ENCODE assay signal across 16 cellular contexts in genomic region chr18:22183647-22184161, GRCh38. TPM values are rescaled to one million over a fixed set of nuclear protein-coding genes. Genes with fewer than 3 reads are reported as not detected.
A peak's percentile ranks its signal among the peaks of the same experiment; 100 is the strongest.
DNase-seq lines count a peak whose midpoint lies in the region; ATAC-seq and TF ChIP-seq lines count a peak whose summit lies in the region.
"Had no signal": no experiment of that assay in that cellular context is flagged by ENCODE, and none has a peak within 500 bp of the region (broad histone marks: within the 10 kb centered on the region; RNA-seq: fewer than 3 reads in every experiment).

No MANE protein-coding gene starts in this region.

- H3K27me3 Mint-ChIP-seq in Caco-2 (ENCODE audit: insufficient read depth, unreplicated experiment): no peaks in the 10 kb centered on the region

- peaks cover 99% of the 10 kb centered on the region for H3K36me3 Mint-ChIP-seq in Caco-2 (ENCODE audit: insufficient read depth, unreplicated experiment)

- H3K4me3 Mint-ChIP-seq in Caco-2 (ENCODE audit: unreplicated experiment): no peak overlapping the region

- TF ChIP-seq CTCF in Caco-2 (IDR thresholded peaks at IDR 0.05; ENCODE audit: insufficient read depth in 1 of 2, low read depth in 1 of 2, low read length in 1 of 2, severe bottlenecking in 1 of 2, unreplicated experiment in 1 of 2) (no peak), adrenal gland (IDR thresholded peaks at IDR 0.05) (no peak), left lung (IDR thresholded peaks at IDR 0.05) (no peak), spleen (IDR thresholded peaks at IDR 0.05 in 8 of 11, conservative IDR thresholded peaks at IDR 0.05 in 3 of 11) (no peak)

- CTCF ChIA-PET in Caco-2 (lab: Charles Lee): interaction anchor here (0.6 kb wide), 1 partner anchor 189 kb away, joined by 3 read pairs; no protein-coding TSS in a partner anchor

- intact Hi-C loops in Caco-2 (cut with micrococcal nuclease; ENCODE audit: unreplicated experiment): no loop called here
- intact Hi-C loops in adrenal gland (cut with DNase I): no loop called here
- intact Hi-C loops in left lung (cut with DNase I): no loop called here
- intact Hi-C loops in spleen (cut with DNase I; ENCODE audit: low total_unique reads): loop anchor here (10.0 kb wide), 1 partner anchor 269 kb away; no protein-coding TSS in a partner anchor

- POLR2A ChIA-PET in Caco-2 (lab: Charles Lee): interaction anchor here (1.0 kb wide), 1 partner anchor 10 kb away, joined by 3 read pairs; no protein-coding TSS in a partner anchor

- no peak for TF ChIP-seq POLR2A in adrenal gland (IDR thresholded peaks at IDR 0.05)
- TF ChIP-seq POLR2A in spleen (IDR thresholded peaks at IDR 0.05): no peak

- BruUV-seq in Caco-2 (replicated peaks; lab: Mats Ljungman, UMichigan): no TSS peak

- H3K36me3 ChIP-seq in Caco-2 (ENCODE audit: control insufficient read depth, insufficient read depth, low read length): peaks cover 7% of the 10 kb centered on the region; the same call in 1 of the 2 replicates
- H3K36me3 ChIP-seq in adrenal gland (replicated peaks in 1 of 2): peaks cover 0 to 70% of the 10 kb centered on the region in 2 donors
- peaks cover 0 to 21% of the 10 kb centered on the region in 2 donors for H3K36me3 ChIP-seq in left lung
- peaks cover 0 to 50% (median 0%) of the 10 kb centered on the region in 6 donors for H3K36me3 ChIP-seq in spleen

- DNase-seq in Caco-2 (no peak), adrenal gland (no peak), left lung (no peak), spleen (no peak), epidermal melanocyte (ENCODE audit: insufficient read length, low spot score) (no peak), nucleus accumbens (lab: John Stamatoyannopoulos, UW) (no peak)
- DNase-seq in activated naive CD4-positive, alpha-beta T cell treated with Interleukin-2 at 50 U/mL for 16 hours: no peak
- DNase-seq: AML-193, DMS79, HCEC 1CT, NCI-H146, NCI-H2227 treated with DMSO at 0.1 percent for 48 hours, NCI-H526, OCI-M1 had no signal

- WGBS in adrenal gland, 4 donors: 34 to 51% (median 41%) methylated on average over 4 of the region's 4 CpGs
- WGBS in spleen, 5 donors: 62 to 81% (median 71%) methylated on average over 4 of the region's 4 CpGs

- H3K9me3 Mint-ChIP-seq in Caco-2 (ENCODE audit: unreplicated experiment): no peaks in the 10 kb centered on the region

- H3K4me3 ChIP-seq in Caco-2 (ENCODE audit: low read depth, low read length) (no peak overlapping the region), adrenal gland (no peak overlapping the region), left lung (no peak overlapping the region), spleen (no peak overlapping the region)
- H3K4me3 ChIP-seq: GM12878 had no signal

- no peaks in the 10 kb centered on the region for H3K27me3 ChIP-seq in Caco-2 (replicated peaks; ENCODE audit: control insufficient read depth, insufficient read depth, low read length)
- H3K27me3 ChIP-seq in adrenal gland: no peaks in the 10 kb centered on the region
- H3K27me3 ChIP-seq in left lung: peaks cover 0 to 2% of the 10 kb centered on the region in 2 donors
- H3K27me3 ChIP-seq in spleen (replicated peaks in 1 of 7): peaks cover 0 to 34% (median 0%) of the 10 kb centered on the region in 7 donors

- H3K4me1 Mint-ChIP-seq in Caco-2 (ENCODE audit: low read depth, unreplicated experiment): peaks cover 22% of the 10 kb centered on the region

- H3K9me3 ChIP-seq in Caco-2 (no peaks in the 10 kb centered on the region), adrenal gland (replicated peaks in 1 of 3) (no peaks in the 10 kb centered on the region), left lung (no peaks in the 10 kb centered on the region), spleen (no peaks in the 10 kb centered on the region)

- H3K27ac Mint-ChIP-seq in Caco-2 (ENCODE audit: unreplicated experiment): peak overlapping the region; percentile 59

- H3K27ac ChIP-seq in adrenal gland (peak overlapping the region; percentile 54 to 97 (median 81)), left lung (peak overlapping the region in 1 of 2 donors; percentile 49), spleen (peak overlapping the region in 6 of 8 donors; percentile 2 to 66 (median 21))
- H3K27ac ChIP-seq: RWPE1 had no signal

- ATAC-seq in left lung: peak; percentile 23
- ATAC-seq: GM12878 had no signal

- H3K4me1 ChIP-seq in Caco-2 (peaks cover 80% of the 10 kb centered on the region), adrenal gland (replicated peaks in 1 of 2) (peaks cover 75 to 92% of the 10 kb centered on the region in 2 donors), left lung (peaks cover 9 to 13% of the 10 kb centered on the region in 2 donors), spleen (peaks cover 0 to 64% (median 12%) of the 10 kb centered on the region in 6 donors)

RNA-seq across cellular contexts. Expression of gene GATA6, which starts 14.3 kb away (rescaled TPM):
- total RNA-seq in Caco-2 (2022) (124 and 136 TPM in 2 replicates), adrenal gland (100 to 1,000 TPM; 118 to 222 (median 141) TPM), left lung (10 to 100 TPM; 20.6 to 29.9 TPM), spleen (10 to 100 TPM; 27.4 to 65.3 (median 42.3) TPM)
- polyA plus RNA-seq in adrenal gland (10 to 100 TPM; 31.3 to 55.7 (median 48.2) TPM), spleen (10 to 100 TPM in 1 of 3 donors, 1 to 10 TPM in 2; 4.2 to 14.8 (median 4.9) TPM)
